ENCODE assay signal across 11 cellular contexts in genomic region chr15:91789136-91789535, GRCh38.
"Had no signal": no experiment of that assay in that cellular context is flagged by ENCODE, and none has a peak within 500 bp of the region (broad histone marks: within the 10 kb centered on the region; RNA-seq: fewer than 3 reads in every experiment).

No MANE protein-coding gene starts in this region.

- H3K36me3 ChIP-seq: HAP-1 had no signal

- ATAC-seq: GM23338, HCT116 had no signal

- H3K4me1 ChIP-seq: HAP-1 had no signal

- DNase-seq: GM23248, GOT3, H7, H9, HCEC 1CT, HFFc6 had no signal

- H3K9ac ChIP-seq: GM23248 had no signal

- H3K4me3 ChIP-seq: GM23248, GM23338, HAP-1 had no signal

- H3K9me3 ChIP-seq: HAP-1 had no signal

- H2AFZ ChIP-seq: GM23248, GM23338 had no signal

- H3K4me2 ChIP-seq: GM23338 had no signal

- FAIRE-seq: H1, H54 had no signal

- H3K27ac ChIP-seq: GM23248 had no signal
